Comparison of ENCODE assay signal across 8 cellular contexts in genomic region chr1:21651214-21652042, GRCh38. TPM values are rescaled to one million over a fixed set of nuclear protein-coding genes. Genes with fewer than 3 reads are reported as not detected.
DNase-seq lines count a peak whose midpoint lies in the region; ATAC-seq and TF ChIP-seq lines count a peak whose summit lies in the region.

No MANE protein-coding gene starts in this region.

- no peaks in the 10 kb centered on the region for H3K36me3 ChIP-seq in thoracic aorta

- peak overlapping the region; percentile 79 for H3K4me3 Mint-ChIP-seq in activated CD4-positive, alpha-beta T cell treated with anti-CD3 and anti-CD28 coated beads for 36 hours

- H3K27me3 ChIP-seq in HL-60 (ENCODE audit: insufficient read depth, poor library complexity, severe bottlenecking) (peaks cover 27% of the 10 kb centered on the region), thoracic aorta (replicated peaks; ENCODE audit: insufficient read depth) (no peaks in the 10 kb centered on the region)

- H3K9me3 Mint-ChIP-seq in activated CD4-positive, alpha-beta T cell treated with anti-CD3 and anti-CD28 coated beads for 36 hours (ENCODE audit: low read depth): no peaks in the 10 kb centered on the region

- H3K4me1 ChIP-seq in thoracic aorta (ENCODE audit: control insufficient read depth in 1 of 2, low read depth in 2 of 2): peaks cover 4 to 8% of the 10 kb centered on the region in 2 donors

- H3K9me3 ChIP-seq in thoracic aorta: no peaks in the 10 kb centered on the region

- H3K27ac ChIP-seq in HL-60 (replicated peaks) (no peak overlapping the region), thoracic aorta (no peak overlapping the region)

- H3K4me3 ChIP-seq in AG10803 (ENCODE audit: low read length) (peak overlapping the region; percentile 49), HL-60 (replicated peaks; ENCODE audit: insufficient read depth, low read length) (peak overlapping the region; percentile 33), thoracic aorta (peak overlapping the region; percentile 60)

- H3K36me3 Mint-ChIP-seq in activated CD4-positive, alpha-beta T cell treated with anti-CD3 and anti-CD28 coated beads for 36 hours (ENCODE audit: low read depth): no peaks in the 10 kb centered on the region

- TF ChIP-seq CTCF in AG10803 (conservative IDR thresholded peaks at IDR 0.05; ENCODE audit: low read length) (no peak), HL-60 (IDR thresholded peaks at IDR 0.05; ENCODE audit: insufficient read depth, low read length) (no peak), thoracic aorta (IDR thresholded peaks at IDR 0.05) (no peak)

- peaks cover 16% of the 10 kb centered on the region for H3K27me3 Mint-ChIP-seq in activated CD4-positive, alpha-beta T cell treated with anti-CD3 and anti-CD28 coated beads for 36 hours

- H3K27ac Mint-ChIP-seq in activated CD4-positive, alpha-beta T cell treated with anti-CD3 and anti-CD28 coated beads for 36 hours: peak overlapping the region; percentile 34

- POLR2A ChIA-PET in activated CD4-positive, alpha-beta T cell treated with anti-CD3 and anti-CD28 coated beads for 36 hours (lab: Charles Lee): no interaction called here

- peak; percentile 78 for ATAC-seq in activated CD4-positive, alpha-beta T cell treated with anti-CD3 and anti-CD28 coated beads for 36 hours
- ATAC-seq in thoracic aorta (ENCODE audit: insufficient number of reproducible peaks, low FRiP score, low read depth) (no peak), HG02840 (IDR thresholded peaks at IDR 0.05; ENCODE audit: low FRiP score, unreplicated experiment) (no peak)

- CTCF ChIA-PET in activated CD4-positive, alpha-beta T cell treated with anti-CD3 and anti-CD28 coated beads for 36 hours (lab: Charles Lee): interaction anchor here (0.7 kb wide), 1 partner anchor 63 kb away, joined by 3 read pairs; no protein-coding TSS in a partner anchor

- intact Hi-C loops in activated CD4-positive, alpha-beta T cell treated with anti-CD3 and anti-CD28 coated beads for 36 hours (cut with DNase I, micrococcal nuclease): loop anchor here in 1 of 2 experiments (10.0 kb wide), 1 partner anchor 397 kb away; no protein-coding TSS in a partner anchor

- DNase-seq in AG10803 (ENCODE audit: low read depth) (no peak), HL-60 (ENCODE audit: low read depth in 1 of 2, low spot score in 1 of 2) (no peak), midbrain (lab: John Stamatoyannopoulos, UW) (peak; percentile 61), thoracic aorta (ENCODE audit: low spot score) (no peak), HPDE6-E6E7 (ENCODE audit: extremely low spot score) (no peak)
- peak; percentile 64 for DNase-seq in activated CD4-positive, alpha-beta T cell treated with anti-CD3 and anti-CD28 coated beads for 36 hours
- DNase-seq in effector CD8-positive, alpha-beta T cell (lab: John Stamatoyannopoulos, UW): peak; percentile 18

- H3K4me1 Mint-ChIP-seq in activated CD4-positive, alpha-beta T cell treated with anti-CD3 and anti-CD28 coated beads for 36 hours: peaks cover 13% of the 10 kb centered on the region

RNA-seq across cellular contexts. Expression of gene RAP1GAP, which starts 17.7 kb away (rescaled TPM):
- total RNA-seq in activated CD4-positive, alpha-beta T cell treated with anti-CD3 and anti-CD28 coated beads for 36 hours: 1 to 10 TPM; 2.1 to 2.5 TPM
- under 1 TPM; 0.27 to 0.92 TPM for total RNA-seq in thoracic aorta

Comparison
In these comparisons a context has a peak if more than half of its experiments do, and no peak if none do; other contexts are left out.
1. DNase-seq: peak in activated CD4-positive, alpha-beta T cell treated with anti-CD3 and anti-CD28 coated beads for 36 hours (single experiment), effector CD8-positive, alpha-beta T cell (single experiment) and midbrain (single experiment); none in AG10803 (single experiment), HL-60 (0 of 2), thoracic aorta (single experiment) and HPDE6-E6E7 (single experiment).
2. Peak in every context shown above with its lines, with median percentiles within 50 percentile points of each other: H3K4me3 ChIP-seq.